1 cellular context compared by ENCODE assay signal in the genomic region with DNA sequence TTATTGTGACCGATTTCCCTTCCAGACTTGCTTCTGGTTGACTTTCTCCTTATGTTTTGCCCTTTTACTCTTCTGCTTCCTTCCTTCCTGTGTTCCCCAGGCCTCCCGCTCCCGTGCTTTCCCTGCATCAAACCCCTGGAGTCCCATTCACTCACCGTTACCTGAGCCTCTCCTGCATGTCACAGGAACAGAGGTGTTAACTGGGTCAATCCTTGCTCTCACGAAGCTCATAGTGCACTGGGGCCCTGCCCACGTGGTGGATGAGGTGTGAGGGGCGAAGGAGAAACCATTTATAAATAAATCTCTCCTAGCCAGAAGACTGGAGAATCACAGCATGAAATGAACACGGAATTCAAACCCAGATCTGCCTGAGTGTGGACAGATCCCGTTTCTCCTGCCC.
TF ChIP-seq lines count a peak whose summit lies in the region.

No MANE protein-coding gene starts in this region.

TF ChIP-seq in GM23338, 12 proteins besides CTCF, POLR2A, EP300 and RAD21:
- no peak for TF ChIP-seq ZNF462 (CRISPR knock-in tag; IDR thresholded peaks at IDR 0.05)
- no peak for TF ChIP-seq EZH2phosphoT487 (IDR thresholded peaks at IDR 0.05; ENCODE audit: unreplicated experiment)
- TF ChIP-seq, protein P1, sequence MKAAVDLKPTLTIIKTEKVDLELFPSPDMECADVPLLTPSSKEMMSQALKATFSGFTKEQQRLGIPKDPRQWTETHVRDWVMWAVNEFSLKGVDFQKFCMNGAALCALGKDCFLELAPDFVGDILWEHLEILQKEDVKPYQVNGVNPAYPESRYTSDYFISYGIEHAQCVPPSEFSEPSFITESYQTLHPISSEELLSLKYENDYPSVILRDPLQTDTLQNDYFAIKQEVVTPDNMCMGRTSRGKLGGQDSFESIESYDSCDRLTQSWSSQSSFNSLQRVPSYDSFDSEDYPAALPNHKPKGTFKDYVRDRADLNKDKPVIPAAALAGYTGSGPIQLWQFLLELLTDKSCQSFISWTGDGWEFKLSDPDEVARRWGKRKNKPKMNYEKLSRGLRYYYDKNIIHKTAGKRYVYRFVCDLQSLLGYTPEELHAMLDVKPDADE (IDR thresholded peaks at IDR 0.05): no peak
- TF ChIP-seq, protein P2, sequence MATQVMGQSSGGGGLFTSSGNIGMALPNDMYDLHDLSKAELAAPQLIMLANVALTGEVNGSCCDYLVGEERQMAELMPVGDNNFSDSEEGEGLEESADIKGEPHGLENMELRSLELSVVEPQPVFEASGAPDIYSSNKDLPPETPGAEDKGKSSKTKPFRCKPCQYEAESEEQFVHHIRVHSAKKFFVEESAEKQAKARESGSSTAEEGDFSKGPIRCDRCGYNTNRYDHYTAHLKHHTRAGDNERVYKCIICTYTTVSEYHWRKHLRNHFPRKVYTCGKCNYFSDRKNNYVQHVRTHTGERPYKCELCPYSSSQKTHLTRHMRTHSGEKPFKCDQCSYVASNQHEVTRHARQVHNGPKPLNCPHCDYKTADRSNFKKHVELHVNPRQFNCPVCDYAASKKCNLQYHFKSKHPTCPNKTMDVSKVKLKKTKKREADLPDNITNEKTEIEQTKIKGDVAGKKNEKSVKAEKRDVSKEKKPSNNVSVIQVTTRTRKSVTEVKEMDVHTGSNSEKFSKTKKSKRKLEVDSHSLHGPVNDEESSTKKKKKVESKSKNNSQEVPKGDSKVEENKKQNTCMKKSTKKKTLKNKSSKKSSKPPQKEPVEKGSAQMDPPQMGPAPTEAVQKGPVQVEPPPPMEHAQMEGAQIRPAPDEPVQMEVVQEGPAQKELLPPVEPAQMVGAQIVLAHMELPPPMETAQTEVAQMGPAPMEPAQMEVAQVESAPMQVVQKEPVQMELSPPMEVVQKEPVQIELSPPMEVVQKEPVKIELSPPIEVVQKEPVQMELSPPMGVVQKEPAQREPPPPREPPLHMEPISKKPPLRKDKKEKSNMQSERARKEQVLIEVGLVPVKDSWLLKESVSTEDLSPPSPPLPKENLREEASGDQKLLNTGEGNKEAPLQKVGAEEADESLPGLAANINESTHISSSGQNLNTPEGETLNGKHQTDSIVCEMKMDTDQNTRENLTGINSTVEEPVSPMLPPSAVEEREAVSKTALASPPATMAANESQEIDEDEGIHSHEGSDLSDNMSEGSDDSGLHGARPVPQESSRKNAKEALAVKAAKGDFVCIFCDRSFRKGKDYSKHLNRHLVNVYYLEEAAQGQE (IDR thresholded peaks at IDR 0.05; ENCODE audit: unreplicated experiment): no peak
- TF ChIP-seq EZH2 (IDR thresholded peaks at IDR 0.05; ENCODE audit: low read depth, unreplicated experiment): no peak
- TF ChIP-seq POLR2AphosphoS5 (IDR thresholded peaks at IDR 0.05; ENCODE audit: low read depth): no peak
- no peak for TF ChIP-seq CREB1 (CRISPR knock-in tag; IDR thresholded peaks at IDR 0.05; ENCODE audit: low read depth)
- TF ChIP-seq NANOG (IDR thresholded peaks at IDR 0.05; ENCODE audit: borderline replicate concordance): no peak
- no peak for TF ChIP-seq STAT1 (IDR thresholded peaks at IDR 0.05; ENCODE audit: unreplicated experiment)
- no peak for TF ChIP-seq JUNB (IDR thresholded peaks at IDR 0.05; ENCODE audit: unreplicated experiment)
- no peak for TF ChIP-seq ZNF331 (CRISPR knock-in tag; IDR thresholded peaks at IDR 0.05; ENCODE audit: low read depth)
TF ChIP-seq in GM23338: peak in this region for 0.
